In genomic region chr4:54589586-54589985, GRCh38 we compare ENCODE assay signal across 22 cellular contexts.
"Had no signal": no experiment of that assay in that cellular context is flagged by ENCODE, and none has a peak within 500 bp of the region (broad histone marks: within the 10 kb centered on the region; RNA-seq: fewer than 3 reads in every experiment).

No MANE protein-coding gene starts in this region.

- H3K27me3 ChIP-seq: colonic mucosa, esophagus muscularis mucosa, foreskin keratinocyte, gastroesophageal sphincter, heart left ventricle, hepatocyte, left lung had no signal

- H3K27ac Mint-ChIP-seq: dendritic cell treated with granulocyte-macrophage colony-stimulating factor and Interleukin-4, amounts not matched to agents 40 ng/mL and 50 ng/mL, for 4 days; effector memory CD8-positive, alpha-beta T cell; endodermal cell had no signal

- H3K79me2 ChIP-seq: hepatocyte had no signal

- H3K4me2 ChIP-seq: hepatocyte had no signal

- H3K9me3 Mint-ChIP-seq: dendritic cell treated with granulocyte-macrophage colony-stimulating factor and Interleukin-4, amounts not matched to agents 40 ng/mL and 50 ng/mL, for 4 days; endodermal cell had no signal

- H3K27ac ChIP-seq: colonic mucosa, esophagus muscularis mucosa, foreskin keratinocyte, gastroesophageal sphincter, heart left ventricle, hepatocyte, left lung, lower lobe of right lung had no signal

- H3K4me1 ChIP-seq: colonic mucosa, esophagus muscularis mucosa, gastroesophageal sphincter, heart left ventricle, left lung had no signal

- H3K9me3 ChIP-seq: colonic mucosa, esophagus muscularis mucosa, gastroesophageal sphincter, heart left ventricle, left lung, lower lobe of right lung had no signal

- H3K27me3 Mint-ChIP-seq: dendritic cell treated with granulocyte-macrophage colony-stimulating factor and Interleukin-4, amounts not matched to agents 40 ng/mL and 50 ng/mL, for 4 days; effector memory CD8-positive, alpha-beta T cell had no signal

- H3K36me3 ChIP-seq: colonic mucosa, esophagus muscularis mucosa, gastroesophageal sphincter, heart left ventricle, left lung, lower lobe of right lung had no signal

- H3K4me3 ChIP-seq: colonic mucosa, esophagus muscularis mucosa, gastroesophageal sphincter, heart left ventricle, hepatocyte, left lung, lower lobe of right lung had no signal

- FAIRE-seq: endometrium, frontal cortex, islet of Langerhans, keratinocyte had no signal

- H2AFZ ChIP-seq: hepatocyte had no signal

- DNase-seq: colonic mucosa; cortex of kidney; effector CD8-positive, alpha-beta T cell; effector memory CD8-positive, alpha-beta T cell; endodermal cell; foreskin keratinocyte; heart left ventricle; hypothalamus; left cardiac atrium; left lung; left ventricle myocardium superior; lower lobe of right lung; mesenchymal stem cell; midbrain had no signal

- H3K4me3 Mint-ChIP-seq: dendritic cell treated with granulocyte-macrophage colony-stimulating factor and Interleukin-4, amounts not matched to agents 40 ng/mL and 50 ng/mL, for 4 days; effector memory CD8-positive, alpha-beta T cell; endodermal cell had no signal
